1 cellular context compared by ENCODE assay signal in the genomic region with DNA sequence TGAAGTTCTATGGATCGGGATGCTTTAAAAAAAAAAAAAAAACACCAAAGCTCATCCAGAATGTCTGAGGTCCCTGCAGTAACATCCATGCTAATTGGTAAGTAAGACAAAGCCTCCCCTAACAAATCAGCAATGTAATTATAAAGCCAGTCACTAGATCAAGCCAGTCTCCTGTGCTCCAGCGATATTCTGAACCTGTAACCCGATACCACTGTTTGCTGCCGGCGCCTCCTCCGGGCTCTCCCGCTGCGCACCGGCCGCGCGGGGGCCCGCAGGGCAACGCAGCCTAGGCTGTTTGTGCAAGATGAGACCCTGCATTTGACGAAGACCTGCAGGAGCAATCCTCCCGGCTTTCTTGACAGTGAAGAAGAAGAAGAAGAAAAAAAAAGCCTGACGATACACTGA.
A peak's percentile ranks its signal among the peaks of the same experiment; 100 is the strongest.
TF ChIP-seq lines count a peak whose summit lies in the region.

No MANE protein-coding gene starts in this region.

TF ChIP-seq in K562, 482 proteins besides CTCF, POLR2A, EP300 and RAD21 (continues in another document):
- TF ChIP-seq ZNF512 (tag; IDR thresholded peaks at IDR 0.05) (peak; percentile 41; the same call in 1 of the 2 replicates), ARID1B (IDR thresholded peaks at IDR 0.05) (peak; percentile 52), NCOR1 (IDR thresholded peaks at IDR 0.05) (peak; percentile 34; the same call in 1 of the 2 replicates), RNF2 (IDR thresholded peaks at IDR 0.05) (peak; percentile 65; the same call in 1 of the 2 replicates), BCOR (IDR thresholded peaks at IDR 0.05) (peak; percentile 35; the same call in 1 of the 2 replicates), HNRNPLL (IDR thresholded peaks at IDR 0.05; ENCODE audit: low read depth, low read length, poor library complexity, severe bottlenecking) (peak; percentile 97), ZNF79 (CRISPR knock-in tag; IDR thresholded peaks at IDR 0.05; ENCODE audit: low read depth) (no peak), ATF7 (IDR thresholded peaks at IDR 0.05) (0 out of 2 replicates have a peak, but pooled peaks have one; percentile 16), NRF1 (conservative IDR thresholded peaks at IDR 0.05 in 1 of 2, IDR thresholded peaks at IDR 0.05 in 1 of 2) (peak; percentile 86 to 87), HMGN3 (IDR thresholded peaks at IDR 0.05; ENCODE audit: borderline replicate concordance, extremely low read depth, insufficient read length, low read depth, low read length) (peak; percentile 98), SMARCA4 (IDR thresholded peaks at IDR 0.05) (peak; percentile 51), TAF1 (IDR thresholded peaks at IDR 0.05; ENCODE audit: control insufficient read depth, extremely low read depth, insufficient read depth, low read length, severe bottlenecking) (peak; percentile 56), CXXC5 (CRISPR knock-in tag; IDR thresholded peaks at IDR 0.05) (peak; percentile 91), TBP (optimal IDR thresholded peaks at IDR 0.05; ENCODE audit: low read depth, low read length) (no peak), FOXA3 (CRISPR knock-in tag; conservative IDR thresholded peaks at IDR 0.05 in 1 of 2, IDR thresholded peaks at IDR 0.05 in 1 of 2) (peak in 1 of 2 experiments; percentile 1; a peak in 1 of 4 replicates), CCNT2 (IDR thresholded peaks at IDR 0.05; ENCODE audit: borderline replicate concordance, extremely low read depth, insufficient read length, low read depth, low read length) (peak; percentile 97), HDAC1 (IDR thresholded peaks at IDR 0.05) (peak in 1 of 2 experiments; percentile 10; a peak in 1 of 4 replicates), POLR2G (IDR thresholded peaks at IDR 0.05; ENCODE audit: low read depth, low read length) (peak; percentile 67), NFYB (IDR thresholded peaks at IDR 0.05; ENCODE audit: extremely low read depth, insufficient read length) (peak; percentile 60), RBBP5 (IDR thresholded peaks at IDR 0.05; ENCODE audit: borderline replicate concordance, insufficient read depth, low read length, poor library complexity, severe bottlenecking) (peak; percentile 73), TFAP4 (CRISPR knock-in tag; IDR thresholded peaks at IDR 0.05; ENCODE audit: borderline replicate concordance) (peak; percentile 63; the same call in 1 of the 2 replicates), E2F6 (IDR thresholded peaks at IDR 0.05; ENCODE audit: borderline replicate concordance in 1 of 2, extremely low read depth in 1 of 2, insufficient read depth in 1 of 2, insufficient read length in 1 of 2, low read depth in 1 of 2, low read length in 1 of 2, poor library complexity in 1 of 2, severe bottlenecking in 1 of 2) (peak in 1 of 2 experiments; percentile 59), SRSF3 (IDR thresholded peaks at IDR 0.05; ENCODE audit: insufficient read depth, low read length) (no peak), DPF2 (IDR thresholded peaks at IDR 0.05) (peak; percentile 39), RB1 (IDR thresholded peaks at IDR 0.05; ENCODE audit: low read depth) (peak; percentile 63; the same call in 1 of the 2 replicates), SMAD4 (CRISPR knock-in tag; conservative IDR thresholded peaks at IDR 0.05) (0 out of 2 replicates have a peak, but pooled peaks have one; percentile 27), ZFX (CRISPR knock-in tag; IDR thresholded peaks at IDR 0.05) (peak; percentile 45), ZBTB7A (IDR thresholded peaks at IDR 0.05; ENCODE audit: borderline replicate concordance, control insufficient read depth, low read depth, low read length) (peak; percentile 88)
- TF ChIP-seq, protein P1, sequence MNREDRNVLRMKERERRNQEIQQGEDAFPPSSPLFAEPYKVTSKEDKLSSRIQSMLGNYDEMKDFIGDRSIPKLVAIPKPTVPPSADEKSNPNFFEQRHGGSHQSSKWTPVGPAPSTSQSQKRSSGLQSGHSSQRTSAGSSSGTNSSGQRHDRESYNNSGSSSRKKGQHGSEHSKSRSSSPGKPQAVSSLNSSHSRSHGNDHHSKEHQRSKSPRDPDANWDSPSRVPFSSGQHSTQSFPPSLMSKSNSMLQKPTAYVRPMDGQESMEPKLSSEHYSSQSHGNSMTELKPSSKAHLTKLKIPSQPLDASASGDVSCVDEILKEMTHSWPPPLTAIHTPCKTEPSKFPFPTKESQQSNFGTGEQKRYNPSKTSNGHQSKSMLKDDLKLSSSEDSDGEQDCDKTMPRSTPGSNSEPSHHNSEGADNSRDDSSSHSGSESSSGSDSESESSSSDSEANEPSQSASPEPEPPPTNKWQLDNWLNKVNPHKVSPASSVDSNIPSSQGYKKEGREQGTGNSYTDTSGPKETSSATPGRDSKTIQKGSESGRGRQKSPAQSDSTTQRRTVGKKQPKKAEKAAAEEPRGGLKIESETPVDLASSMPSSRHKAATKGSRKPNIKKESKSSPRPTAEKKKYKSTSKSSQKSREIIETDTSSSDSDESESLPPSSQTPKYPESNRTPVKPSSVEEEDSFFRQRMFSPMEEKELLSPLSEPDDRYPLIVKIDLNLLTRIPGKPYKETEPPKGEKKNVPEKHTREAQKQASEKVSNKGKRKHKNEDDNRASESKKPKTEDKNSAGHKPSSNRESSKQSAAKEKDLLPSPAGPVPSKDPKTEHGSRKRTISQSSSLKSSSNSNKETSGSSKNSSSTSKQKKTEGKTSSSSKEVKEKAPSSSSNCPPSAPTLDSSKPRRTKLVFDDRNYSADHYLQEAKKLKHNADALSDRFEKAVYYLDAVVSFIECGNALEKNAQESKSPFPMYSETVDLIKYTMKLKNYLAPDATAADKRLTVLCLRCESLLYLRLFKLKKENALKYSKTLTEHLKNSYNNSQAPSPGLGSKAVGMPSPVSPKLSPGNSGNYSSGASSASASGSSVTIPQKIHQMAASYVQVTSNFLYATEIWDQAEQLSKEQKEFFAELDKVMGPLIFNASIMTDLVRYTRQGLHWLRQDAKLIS (CRISPR knock-in tag; IDR thresholded peaks at IDR 0.05), result no peak
- TF ChIP-seq, protein P2, sequence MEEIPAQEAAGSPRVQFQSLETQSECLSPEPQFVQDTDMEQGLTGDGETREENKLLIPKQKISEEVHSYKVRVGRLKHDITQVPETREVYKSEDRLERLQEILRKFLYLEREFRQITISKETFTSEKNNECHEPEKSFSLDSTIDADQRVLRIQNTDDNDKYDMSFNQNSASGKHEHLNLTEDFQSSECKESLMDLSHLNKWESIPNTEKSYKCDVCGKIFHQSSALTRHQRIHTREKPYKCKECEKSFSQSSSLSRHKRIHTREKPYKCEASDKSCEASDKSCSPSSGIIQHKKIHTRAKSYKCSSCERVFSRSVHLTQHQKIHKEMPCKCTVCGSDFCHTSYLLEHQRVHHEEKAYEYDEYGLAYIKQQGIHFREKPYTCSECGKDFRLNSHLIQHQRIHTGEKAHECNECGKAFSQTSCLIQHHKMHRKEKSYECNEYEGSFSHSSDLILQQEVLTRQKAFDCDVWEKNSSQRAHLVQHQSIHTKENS (CRISPR knock-in tag; IDR thresholded peaks at IDR 0.05), result no peak
- TF ChIP-seq, protein P3, sequence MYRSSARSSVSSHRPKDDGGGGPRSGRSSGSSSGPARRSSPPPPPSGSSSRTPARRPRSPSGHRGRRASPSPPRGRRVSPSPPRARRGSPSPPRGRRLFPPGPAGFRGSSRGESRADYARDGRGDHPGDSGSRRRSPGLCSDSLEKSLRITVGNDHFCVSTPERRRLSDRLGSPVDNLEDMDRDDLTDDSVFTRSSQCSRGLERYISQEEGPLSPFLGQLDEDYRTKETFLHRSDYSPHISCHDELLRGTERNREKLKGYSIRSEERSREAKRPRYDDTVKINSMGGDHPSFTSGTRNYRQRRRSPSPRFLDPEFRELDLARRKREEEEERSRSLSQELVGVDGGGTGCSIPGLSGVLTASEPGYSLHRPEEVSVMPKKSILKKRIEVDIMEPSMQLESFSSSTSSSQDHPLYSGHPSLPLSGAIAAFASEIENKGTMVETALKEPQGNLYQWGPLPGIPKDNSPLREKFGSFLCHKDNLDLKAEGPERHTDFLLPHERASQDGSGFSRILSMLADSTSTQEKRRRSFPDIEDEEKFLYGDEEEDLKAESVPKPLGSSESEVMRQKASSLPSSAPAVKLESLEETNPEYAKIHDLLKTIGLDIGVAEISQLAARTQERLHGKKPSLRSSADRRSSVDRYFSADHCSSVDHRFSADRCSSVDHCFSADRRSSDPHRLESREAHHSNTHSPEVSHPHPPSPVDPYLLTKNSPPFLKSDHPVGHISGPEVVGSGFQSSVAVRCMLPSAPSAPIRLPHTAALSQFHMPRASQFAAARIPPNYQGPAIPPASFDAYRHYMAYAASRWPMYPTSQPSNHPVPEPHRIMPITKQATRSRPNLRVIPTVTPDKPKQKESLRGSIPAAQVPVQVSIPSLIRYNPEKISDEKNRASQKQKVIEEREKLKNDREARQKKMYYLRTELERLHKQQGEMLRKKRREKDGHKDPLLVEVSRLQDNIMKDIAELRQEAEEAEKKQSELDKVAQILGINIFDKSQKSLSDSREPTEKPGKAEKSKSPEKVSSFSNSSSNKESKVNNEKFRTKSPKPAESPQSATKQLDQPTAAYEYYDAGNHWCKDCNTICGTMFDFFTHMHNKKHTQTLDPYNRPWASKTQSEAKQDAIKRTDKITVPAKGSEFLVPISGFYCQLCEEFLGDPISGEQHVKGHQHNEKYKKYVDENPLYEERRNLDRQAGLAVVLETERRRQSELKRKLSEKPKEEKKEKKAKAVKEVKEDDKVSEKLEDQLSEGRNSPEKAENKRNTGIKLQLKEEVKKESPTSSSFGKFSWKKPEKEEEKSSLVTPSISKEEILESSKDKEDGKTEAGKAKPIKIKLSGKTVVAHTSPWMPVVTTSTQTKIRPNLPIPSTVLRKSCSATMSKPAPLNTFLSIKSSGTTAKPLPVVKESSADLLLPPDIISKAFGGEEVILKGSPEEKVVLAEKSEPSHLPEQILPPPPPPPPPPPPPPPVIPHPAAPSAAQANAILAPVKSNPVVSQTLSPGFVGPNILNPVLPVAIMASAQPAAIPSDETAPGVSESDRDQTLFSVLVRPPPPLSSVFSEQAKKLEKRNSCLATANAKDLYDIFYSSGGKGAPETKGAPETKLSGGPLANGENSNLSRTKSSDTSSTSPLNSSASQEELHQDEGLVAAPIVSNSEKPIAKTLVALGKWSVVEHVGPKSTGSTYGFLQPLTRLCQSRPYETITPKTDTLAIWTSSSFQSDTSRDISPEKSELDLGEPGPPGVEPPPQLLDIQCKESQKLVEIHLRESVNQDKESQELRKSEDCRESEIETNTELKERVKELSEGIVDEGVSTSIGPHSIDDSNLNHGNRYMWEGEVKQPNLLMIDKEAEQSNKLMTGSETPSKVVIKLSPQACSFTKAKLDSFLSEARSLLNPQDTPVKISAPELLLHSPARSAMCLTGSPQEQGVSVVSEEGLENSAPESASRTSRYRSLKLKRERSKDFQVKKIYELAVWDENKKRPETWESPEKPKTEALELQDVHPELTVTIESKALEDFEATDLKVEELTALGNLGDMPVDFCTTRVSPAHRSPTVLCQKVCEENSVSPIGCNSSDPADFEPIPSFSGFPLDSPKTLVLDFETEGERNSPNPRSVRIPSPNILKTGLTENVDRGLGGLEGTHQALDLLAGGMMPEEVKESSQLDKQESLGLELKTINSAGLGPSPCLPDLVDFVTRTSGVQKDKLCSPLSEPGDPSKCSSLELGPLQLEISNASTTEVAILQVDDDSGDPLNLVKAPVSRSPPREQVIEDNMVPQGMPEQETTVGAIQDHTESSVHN (IDR thresholded peaks at IDR 0.05; ENCODE audit: borderline replicate concordance in 1 of 2, low read depth in 1 of 2), result no peak
- TF ChIP-seq, protein P4, sequence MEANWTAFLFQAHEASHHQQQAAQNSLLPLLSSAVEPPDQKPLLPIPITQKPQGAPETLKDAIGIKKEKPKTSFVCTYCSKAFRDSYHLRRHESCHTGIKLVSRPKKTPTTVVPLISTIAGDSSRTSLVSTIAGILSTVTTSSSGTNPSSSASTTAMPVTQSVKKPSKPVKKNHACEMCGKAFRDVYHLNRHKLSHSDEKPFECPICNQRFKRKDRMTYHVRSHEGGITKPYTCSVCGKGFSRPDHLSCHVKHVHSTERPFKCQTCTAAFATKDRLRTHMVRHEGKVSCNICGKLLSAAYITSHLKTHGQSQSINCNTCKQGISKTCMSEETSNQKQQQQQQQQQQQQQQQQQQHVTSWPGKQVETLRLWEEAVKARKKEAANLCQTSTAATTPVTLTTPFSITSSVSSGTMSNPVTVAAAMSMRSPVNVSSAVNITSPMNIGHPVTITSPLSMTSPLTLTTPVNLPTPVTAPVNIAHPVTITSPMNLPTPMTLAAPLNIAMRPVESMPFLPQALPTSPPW (CRISPR knock-in tag; IDR thresholded peaks at IDR 0.05), result peak; percentile 56
- TF ChIP-seq, protein P5, sequence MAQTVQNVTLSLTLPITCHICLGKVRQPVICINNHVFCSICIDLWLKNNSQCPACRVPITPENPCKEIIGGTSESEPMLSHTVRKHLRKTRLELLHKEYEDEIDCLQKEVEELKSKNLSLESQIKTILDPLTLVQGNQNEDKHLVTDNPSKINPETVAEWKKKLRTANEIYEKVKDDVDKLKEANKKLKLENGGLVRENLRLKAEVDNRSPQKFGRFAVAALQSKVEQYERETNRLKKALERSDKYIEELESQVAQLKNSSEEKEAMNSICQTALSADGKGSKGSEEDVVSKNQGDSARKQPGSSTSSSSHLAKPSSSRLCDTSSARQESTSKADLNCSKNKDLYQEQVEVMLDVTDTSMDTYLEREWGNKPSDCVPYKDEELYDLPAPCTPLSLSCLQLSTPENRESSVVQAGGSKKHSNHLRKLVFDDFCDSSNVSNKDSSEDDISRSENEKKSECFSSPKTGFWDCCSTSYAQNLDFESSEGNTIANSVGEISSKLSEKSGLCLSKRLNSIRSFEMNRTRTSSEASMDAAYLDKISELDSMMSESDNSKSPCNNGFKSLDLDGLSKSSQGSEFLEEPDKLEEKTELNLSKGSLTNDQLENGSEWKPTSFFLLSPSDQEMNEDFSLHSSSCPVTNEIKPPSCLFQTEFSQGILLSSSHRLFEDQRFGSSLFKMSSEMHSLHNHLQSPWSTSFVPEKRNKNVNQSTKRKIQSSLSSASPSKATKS (CRISPR knock-in tag; IDR thresholded peaks at IDR 0.05), result no peak
